Comparison of ENCODE assay signal across 18 cellular contexts in genomic region chr14:75271514-75271913, GRCh38. TPM values are rescaled to one million over a fixed set of nuclear protein-coding genes. Genes with fewer than 3 reads are reported as not detected.
DNase-seq lines count a peak whose midpoint lies in the region; ATAC-seq lines count a peak whose summit lies in the region.
"Had no signal": no experiment of that assay in that cellular context is flagged by ENCODE, and none has a peak within 500 bp of the region (broad histone marks: within the 10 kb centered on the region; RNA-seq: fewer than 3 reads in every experiment).

No MANE protein-coding gene starts in this region.

- no peak overlapping the region for H4K12ac ChIP-seq in trophoblast cell (ENCODE audit: low read depth, low read length)

- H4K8ac ChIP-seq in trophoblast cell (ENCODE audit: low read depth, low read length) = no peak overlapping the region

- H4K91ac ChIP-seq in trophoblast cell (ENCODE audit: low read depth, low read length) = peak overlapping the region; percentile 41

- H3K14ac ChIP-seq in trophoblast cell (ENCODE audit: low read length) = no peak overlapping the region

- H3K27me3 ChIP-seq in trophoblast cell (ENCODE audit: insufficient read depth, low read length) = no peaks in the 10 kb centered on the region
- H3K27me3 ChIP-seq in GM23248 (replicated peaks; ENCODE audit: insufficient read depth) = no peaks in the 10 kb centered on the region

- H3K9me3 ChIP-seq in trophoblast cell (ENCODE audit: insufficient read depth, low read depth, low read length) (no peaks in the 10 kb centered on the region), GM23248 (ENCODE audit: low read depth) (no peaks in the 10 kb centered on the region)
- H3K9me3 ChIP-seq: BLaER1 had no signal

- ATAC-seq in activated T-helper 17 cell treated with anti-CD3 and anti-CD28 coated beads, Interleukin-2, amount 50 U/mL, for 72 hours (replicated peaks) = no peak
- ATAC-seq: CD8-positive, alpha-beta T cell; GM12878 had no signal

- H3K9ac ChIP-seq in trophoblast cell (ENCODE audit: low read length) (no peak overlapping the region), GM23248 (no peak overlapping the region)
- H3K9ac ChIP-seq: BLaER1 had no signal

- H3K27ac Mint-ChIP-seq in activated T-helper 17 cell treated with anti-CD3 and anti-CD28 coated beads, Interleukin-2, amount 50 U/mL, for 72 hours = peak overlapping the region; percentile 13
- H3K27ac Mint-ChIP-seq: CD8-positive, alpha-beta T cell had no signal

- WGBS in trophoblast cell (ENCODE audit: extremely low coverage, insufficient coverage, insufficient read length) = no CpG with 5 or more reads among the region's 9 CpGs
- 97% methylated on average over 9 of the region's 9 CpGs for WGBS in GM23248 (ENCODE audit: low coverage in 1 of 2, low lambda C conversion rate in 2 of 2, missing lambda C conversion rate in 2 of 2), 2 experiments

- no peak overlapping the region for H2AFZ ChIP-seq in trophoblast cell (ENCODE audit: insufficient read depth, low read length, poor library complexity)
- H2AFZ ChIP-seq in GM23248 = no peak overlapping the region

- H3K79me2 ChIP-seq in trophoblast cell (ENCODE audit: control insufficient read depth, insufficient read depth, low read length, poor library complexity) = peaks cover 4% of the 10 kb centered on the region
- H3K79me2 ChIP-seq in GM23248 (ENCODE audit: insufficient read depth) = no peaks in the 10 kb centered on the region

- H3K4me2 ChIP-seq in trophoblast cell (ENCODE audit: low read length) (no peak overlapping the region), GM23248 (ENCODE audit: unreplicated experiment) (no peak overlapping the region)
- H3K4me2 ChIP-seq: BLaER1 had no signal

- no peak overlapping the region for H3K18ac ChIP-seq in trophoblast cell (ENCODE audit: low read length)

- H3K4me3 ChIP-seq in trophoblast cell (ENCODE audit: low read depth, low read length) (no peak overlapping the region), GM23248 (no peak overlapping the region)
- H3K4me3 ChIP-seq: BLaER1, GM12878 had no signal

- H3K79me1 ChIP-seq in trophoblast cell (ENCODE audit: low read length) = peaks cover 21% of the 10 kb centered on the region

- no peak overlapping the region for H3K27ac ChIP-seq in trophoblast cell (ENCODE audit: low read depth, low read length)
- H3K27ac ChIP-seq in GM23248 = no peak overlapping the region
- H3K27ac ChIP-seq: BLaER1, C4-2B had no signal

- peak overlapping the region; percentile 26 for H2BK120ac ChIP-seq in trophoblast cell (ENCODE audit: insufficient read depth, low read length, poor library complexity)

- DNase-seq in trophoblast cell (no peak), EL (no peak), GM23248 (no peak)
- DNase-seq in stimulated activated CD8-positive, alpha-beta memory T cell treated with anti-CD3 and anti-CD28 coated beads, Interleukin-4, amount 100 ng/mL, for 48 hours = peak; percentile 21
- DNase-seq in effector CD8-positive, alpha-beta T cell (lab: John Stamatoyannopoulos, UW) = no peak
- DNase-seq: Caco-2; CD4-positive, CD25-positive, alpha-beta regulatory T cell; CD8-positive, alpha-beta T cell; DMS153; DND-41; GDM1; GOT3; HCEC 1CT had no signal

- in situ Hi-C loops in GM23248 (cut with MboI) = no loop called here

- peak overlapping the region; percentile 53 for H2AK5ac ChIP-seq in trophoblast cell (ENCODE audit: low read length)

- H4K20me1 ChIP-seq in GM23248 (ENCODE audit: insufficient read depth) = no peaks in the 10 kb centered on the region
- H4K20me1 ChIP-seq: BLaER1 had no signal

- peaks cover 15% of the 10 kb centered on the region for H3K4me1 Mint-ChIP-seq in activated T-helper 17 cell treated with anti-CD3 and anti-CD28 coated beads, Interleukin-2, amount 50 U/mL, for 72 hours

- H2BK12ac ChIP-seq in trophoblast cell (ENCODE audit: low read length) = peak overlapping the region; percentile 45

- H3K4me3 Mint-ChIP-seq in activated T-helper 17 cell treated with anti-CD3 and anti-CD28 coated beads, Interleukin-2, amount 50 U/mL, for 72 hours = no peak overlapping the region
- H3K4me3 Mint-ChIP-seq: B cell; CD4-positive, CD25-positive, alpha-beta regulatory T cell; CD8-positive, alpha-beta T cell had no signal

- no peaks in the 10 kb centered on the region for H3K9me2 ChIP-seq in GM23248 (ENCODE audit: insufficient read depth)

- H3K36me3 ChIP-seq in trophoblast cell (ENCODE audit: control insufficient read depth in 1 of 2, insufficient read depth in 2 of 2, low read length in 2 of 2) (no peaks in the 10 kb centered on the region), GM23248 (ENCODE audit: low read depth) (no peaks in the 10 kb centered on the region)
- H3K36me3 ChIP-seq: BLaER1 had no signal

- no peak overlapping the region for H3K4ac ChIP-seq in trophoblast cell (ENCODE audit: low read depth, low read length)

- no peak overlapping the region for H3K23ac ChIP-seq in trophoblast cell (ENCODE audit: low read length)

- H3K4me1 ChIP-seq in trophoblast cell (ENCODE audit: control insufficient read depth in 1 of 2, insufficient read depth in 2 of 2, low read length in 2 of 2) (peaks cover 22 to 23% of the 10 kb centered on the region in 2 experiments), GM23248 (ENCODE audit: insufficient read depth) (peaks cover 33% of the 10 kb centered on the region)

- no peaks in the 10 kb centered on the region for H3K9me3 Mint-ChIP-seq in activated T-helper 17 cell treated with anti-CD3 and anti-CD28 coated beads, Interleukin-2, amount 50 U/mL, for 72 hours
- H3K9me3 Mint-ChIP-seq: CD4-positive, CD25-positive, alpha-beta regulatory T cell; CD8-positive, alpha-beta T cell had no signal

- H3F3A ChIP-seq in GM23248 (ENCODE audit: insufficient read depth) = peaks cover 36% of the 10 kb centered on the region

- H3K27me3 Mint-ChIP-seq in activated T-helper 17 cell treated with anti-CD3 and anti-CD28 coated beads, Interleukin-2, amount 50 U/mL, for 72 hours = peaks cover 5% of the 10 kb centered on the region

- H3K36me3 Mint-ChIP-seq in activated T-helper 17 cell treated with anti-CD3 and anti-CD28 coated beads, Interleukin-2, amount 50 U/mL, for 72 hours (ENCODE audit: low read depth) = no peaks in the 10 kb centered on the region
- H3K36me3 Mint-ChIP-seq: CD4-positive, CD25-positive, alpha-beta regulatory T cell; CD8-positive, alpha-beta T cell had no signal

- H2BK5ac ChIP-seq in trophoblast cell (ENCODE audit: low read depth, low read length, poor library complexity) = peak overlapping the region; percentile 10

RNA-seq across cellular contexts. Expression of gene FOS, which starts 7.1 kb away (rescaled TPM):
- total RNA-seq in activated T-helper 17 cell treated with anti-CD3 and anti-CD28 coated beads, Interleukin-2, amount 50 U/mL, for 72 hours = 10 to 100 TPM; 31.7 to 86.3 TPM
- polyA plus RNA-seq in trophoblast cell (2013) = 26.6 and 30.7 TPM in 2 replicates
- total RNA-seq in GM23248 (2014; rRNA removed; shearing (Covaris generic)) = 118 and 124 TPM in 2 replicates
- polyA plus RNA-seq in GM23248 (2016; fragmentation: Nextera tagmentation; extraction: Ambion mirVana) = 107 and 110 TPM in 2 replicates
